In the genomic region with DNA sequence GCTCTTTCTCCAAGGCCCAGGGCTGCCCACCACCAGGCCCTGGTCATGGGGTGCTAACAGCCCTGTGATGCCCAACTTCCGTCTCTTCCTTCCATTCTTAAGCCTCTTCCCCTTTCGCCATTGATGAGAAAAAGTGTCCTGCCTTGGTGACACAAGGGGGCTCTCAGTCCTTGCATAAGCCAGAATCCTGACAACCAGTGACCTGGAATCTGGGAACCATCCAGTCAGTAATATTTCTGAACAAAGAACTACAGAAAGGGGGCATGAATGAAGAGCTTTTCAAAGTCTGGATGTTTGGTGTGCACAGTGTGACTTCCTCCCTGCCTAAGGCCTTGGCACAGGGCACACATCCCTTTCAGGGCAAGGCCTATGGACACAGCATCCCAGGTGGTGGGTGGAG, we compare ENCODE assay signal across 2 cellular contexts.
TF ChIP-seq lines count a peak whose summit lies in the region.

No MANE protein-coding gene starts in this region.

TF ChIP-seq in IMR-90, 13 proteins besides CTCF, POLR2A, EP300 and RAD21:
- TF ChIP-seq CEBPB (IDR thresholded peaks at IDR 0.05; ENCODE audit: low read depth, low read length) (no peak), NFE2L2 (IDR thresholded peaks at IDR 0.05; ENCODE audit: low read depth, low read length) (no peak), BHLHE40 (IDR thresholded peaks at IDR 0.05; ENCODE audit: low read depth, low read length) (no peak), CHD1 (IDR thresholded peaks at IDR 0.05; ENCODE audit: low read depth, low read length) (no peak), RCOR1 (IDR thresholded peaks at IDR 0.05; ENCODE audit: insufficient replicate concordance, low read length) (no peak), SMC3 (IDR thresholded peaks at IDR 0.05; ENCODE audit: low read depth, low read length) (no peak), RFX5 (IDR thresholded peaks at IDR 0.05; ENCODE audit: low read depth, low read length) (no peak), MAZ (IDR thresholded peaks at IDR 0.05; ENCODE audit: borderline replicate concordance, low read depth, low read length) (no peak), MAFK (IDR thresholded peaks at IDR 0.05; ENCODE audit: low read depth, low read length) (no peak), MXI1 (IDR thresholded peaks at IDR 0.05; ENCODE audit: borderline replicate concordance, low read depth, low read length) (no peak), FOS (IDR thresholded peaks at IDR 0.05; ENCODE audit: low read depth, low read length) (no peak)
- TF ChIP-seq, protein P1, sequence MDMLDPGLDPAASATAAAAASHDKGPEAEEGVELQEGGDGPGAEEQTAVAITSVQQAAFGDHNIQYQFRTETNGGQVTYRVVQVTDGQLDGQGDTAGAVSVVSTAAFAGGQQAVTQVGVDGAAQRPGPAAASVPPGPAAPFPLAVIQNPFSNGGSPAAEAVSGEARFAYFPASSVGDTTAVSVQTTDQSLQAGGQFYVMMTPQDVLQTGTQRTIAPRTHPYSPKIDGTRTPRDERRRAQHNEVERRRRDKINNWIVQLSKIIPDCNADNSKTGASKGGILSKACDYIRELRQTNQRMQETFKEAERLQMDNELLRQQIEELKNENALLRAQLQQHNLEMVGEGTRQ (IDR thresholded peaks at IDR 0.05; ENCODE audit: low read depth, low read length), result no peak
- TF ChIP-seq, protein P2, sequence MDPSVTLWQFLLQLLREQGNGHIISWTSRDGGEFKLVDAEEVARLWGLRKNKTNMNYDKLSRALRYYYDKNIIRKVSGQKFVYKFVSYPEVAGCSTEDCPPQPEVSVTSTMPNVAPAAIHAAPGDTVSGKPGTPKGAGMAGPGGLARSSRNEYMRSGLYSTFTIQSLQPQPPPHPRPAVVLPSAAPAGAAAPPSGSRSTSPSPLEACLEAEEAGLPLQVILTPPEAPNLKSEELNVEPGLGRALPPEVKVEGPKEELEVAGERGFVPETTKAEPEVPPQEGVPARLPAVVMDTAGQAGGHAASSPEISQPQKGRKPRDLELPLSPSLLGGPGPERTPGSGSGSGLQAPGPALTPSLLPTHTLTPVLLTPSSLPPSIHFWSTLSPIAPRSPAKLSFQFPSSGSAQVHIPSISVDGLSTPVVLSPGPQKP (IDR thresholded peaks at IDR 0.05; ENCODE audit: borderline replicate concordance, low read depth, low read length), result no peak

TF ChIP-seq in K562, 482 proteins besides CTCF, POLR2A, EP300 and RAD21:
- TF ChIP-seq SPI1 (IDR thresholded peaks at IDR 0.05; ENCODE audit: borderline replicate concordance, low read depth, low read length) (0 out of 2 replicates have a peak, but pooled peaks have one; percentile 24), ZNF75A (CRISPR knock-in tag; IDR thresholded peaks at IDR 0.05) (no peak), CBX2 (IDR thresholded peaks at IDR 0.05; ENCODE audit: insufficient read depth, low read length, poor library complexity, severe bottlenecking) (no peak), MAZ (CRISPR knock-in tag; conservative IDR thresholded peaks at IDR 0.05 in 1 of 2, IDR thresholded peaks at IDR 0.05 in 1 of 2) (no peak), ZNF143 (CRISPR knock-in tag; IDR thresholded peaks at IDR 0.05) (no peak)
- TF ChIP-seq, protein P3, sequence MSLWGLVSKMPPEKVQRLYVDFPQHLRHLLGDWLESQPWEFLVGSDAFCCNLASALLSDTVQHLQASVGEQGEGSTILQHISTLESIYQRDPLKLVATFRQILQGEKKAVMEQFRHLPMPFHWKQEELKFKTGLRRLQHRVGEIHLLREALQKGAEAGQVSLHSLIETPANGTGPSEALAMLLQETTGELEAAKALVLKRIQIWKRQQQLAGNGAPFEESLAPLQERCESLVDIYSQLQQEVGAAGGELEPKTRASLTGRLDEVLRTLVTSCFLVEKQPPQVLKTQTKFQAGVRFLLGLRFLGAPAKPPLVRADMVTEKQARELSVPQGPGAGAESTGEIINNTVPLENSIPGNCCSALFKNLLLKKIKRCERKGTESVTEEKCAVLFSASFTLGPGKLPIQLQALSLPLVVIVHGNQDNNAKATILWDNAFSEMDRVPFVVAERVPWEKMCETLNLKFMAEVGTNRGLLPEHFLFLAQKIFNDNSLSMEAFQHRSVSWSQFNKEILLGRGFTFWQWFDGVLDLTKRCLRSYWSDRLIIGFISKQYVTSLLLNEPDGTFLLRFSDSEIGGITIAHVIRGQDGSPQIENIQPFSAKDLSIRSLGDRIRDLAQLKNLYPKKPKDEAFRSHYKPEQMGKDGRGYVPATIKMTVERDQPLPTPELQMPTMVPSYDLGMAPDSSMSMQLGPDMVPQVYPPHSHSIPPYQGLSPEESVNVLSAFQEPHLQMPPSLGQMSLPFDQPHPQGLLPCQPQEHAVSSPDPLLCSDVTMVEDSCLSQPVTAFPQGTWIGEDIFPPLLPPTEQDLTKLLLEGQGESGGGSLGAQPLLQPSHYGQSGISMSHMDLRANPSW (CRISPR knock-in tag; IDR thresholded peaks at IDR 0.05), result no peak
- TF ChIP-seq, protein P4, sequence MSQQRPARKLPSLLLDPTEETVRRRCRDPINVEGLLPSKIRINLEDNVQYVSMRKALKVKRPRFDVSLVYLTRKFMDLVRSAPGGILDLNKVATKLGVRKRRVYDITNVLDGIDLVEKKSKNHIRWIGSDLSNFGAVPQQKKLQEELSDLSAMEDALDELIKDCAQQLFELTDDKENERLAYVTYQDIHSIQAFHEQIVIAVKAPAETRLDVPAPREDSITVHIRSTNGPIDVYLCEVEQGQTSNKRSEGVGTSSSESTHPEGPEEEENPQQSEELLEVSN (IDR thresholded peaks at IDR 0.05; ENCODE audit: borderline replicate concordance in 1 of 2, extremely low read depth in 1 of 2, insufficient read depth in 1 of 2, insufficient read length in 1 of 2, low read depth in 1 of 2, low read length in 1 of 2, poor library complexity in 1 of 2, severe bottlenecking in 1 of 2), result no peak
- TF ChIP-seq, protein P5, sequence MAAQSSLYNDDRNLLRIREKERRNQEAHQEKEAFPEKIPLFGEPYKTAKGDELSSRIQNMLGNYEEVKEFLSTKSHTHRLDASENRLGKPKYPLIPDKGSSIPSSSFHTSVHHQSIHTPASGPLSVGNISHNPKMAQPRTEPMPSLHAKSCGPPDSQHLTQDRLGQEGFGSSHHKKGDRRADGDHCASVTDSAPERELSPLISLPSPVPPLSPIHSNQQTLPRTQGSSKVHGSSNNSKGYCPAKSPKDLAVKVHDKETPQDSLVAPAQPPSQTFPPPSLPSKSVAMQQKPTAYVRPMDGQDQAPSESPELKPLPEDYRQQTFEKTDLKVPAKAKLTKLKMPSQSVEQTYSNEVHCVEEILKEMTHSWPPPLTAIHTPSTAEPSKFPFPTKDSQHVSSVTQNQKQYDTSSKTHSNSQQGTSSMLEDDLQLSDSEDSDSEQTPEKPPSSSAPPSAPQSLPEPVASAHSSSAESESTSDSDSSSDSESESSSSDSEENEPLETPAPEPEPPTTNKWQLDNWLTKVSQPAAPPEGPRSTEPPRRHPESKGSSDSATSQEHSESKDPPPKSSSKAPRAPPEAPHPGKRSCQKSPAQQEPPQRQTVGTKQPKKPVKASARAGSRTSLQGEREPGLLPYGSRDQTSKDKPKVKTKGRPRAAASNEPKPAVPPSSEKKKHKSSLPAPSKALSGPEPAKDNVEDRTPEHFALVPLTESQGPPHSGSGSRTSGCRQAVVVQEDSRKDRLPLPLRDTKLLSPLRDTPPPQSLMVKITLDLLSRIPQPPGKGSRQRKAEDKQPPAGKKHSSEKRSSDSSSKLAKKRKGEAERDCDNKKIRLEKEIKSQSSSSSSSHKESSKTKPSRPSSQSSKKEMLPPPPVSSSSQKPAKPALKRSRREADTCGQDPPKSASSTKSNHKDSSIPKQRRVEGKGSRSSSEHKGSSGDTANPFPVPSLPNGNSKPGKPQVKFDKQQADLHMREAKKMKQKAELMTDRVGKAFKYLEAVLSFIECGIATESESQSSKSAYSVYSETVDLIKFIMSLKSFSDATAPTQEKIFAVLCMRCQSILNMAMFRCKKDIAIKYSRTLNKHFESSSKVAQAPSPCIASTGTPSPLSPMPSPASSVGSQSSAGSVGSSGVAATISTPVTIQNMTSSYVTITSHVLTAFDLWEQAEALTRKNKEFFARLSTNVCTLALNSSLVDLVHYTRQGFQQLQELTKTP (IDR thresholded peaks at IDR 0.05; ENCODE audit: low read depth in 1 of 2, partially characterized antibody in 2 of 2), result no peak
- TF ChIP-seq, protein P6, sequence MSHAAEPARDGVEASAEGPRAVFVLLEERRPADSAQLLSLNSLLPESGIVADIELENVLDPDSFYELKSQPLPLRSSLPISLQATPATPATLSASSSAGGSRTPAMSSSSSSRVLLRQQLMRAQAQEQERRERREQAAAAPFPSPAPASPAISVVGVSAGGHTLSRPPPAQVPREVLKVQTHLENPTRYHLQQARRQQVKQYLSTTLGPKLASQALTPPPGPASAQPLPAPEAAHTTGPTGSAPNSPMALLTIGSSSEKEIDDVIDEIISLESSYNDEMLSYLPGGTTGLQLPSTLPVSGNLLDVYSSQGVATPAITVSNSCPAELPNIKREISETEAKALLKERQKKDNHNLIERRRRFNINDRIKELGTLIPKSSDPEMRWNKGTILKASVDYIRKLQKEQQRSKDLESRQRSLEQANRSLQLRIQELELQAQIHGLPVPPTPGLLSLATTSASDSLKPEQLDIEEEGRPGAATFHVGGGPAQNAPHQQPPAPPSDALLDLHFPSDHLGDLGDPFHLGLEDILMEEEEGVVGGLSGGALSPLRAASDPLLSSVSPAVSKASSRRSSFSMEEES (CRISPR knock-in tag; IDR thresholded peaks at IDR 0.05), result no peak
